ENCODE assay signal across 20 cellular contexts in the genomic region with DNA sequence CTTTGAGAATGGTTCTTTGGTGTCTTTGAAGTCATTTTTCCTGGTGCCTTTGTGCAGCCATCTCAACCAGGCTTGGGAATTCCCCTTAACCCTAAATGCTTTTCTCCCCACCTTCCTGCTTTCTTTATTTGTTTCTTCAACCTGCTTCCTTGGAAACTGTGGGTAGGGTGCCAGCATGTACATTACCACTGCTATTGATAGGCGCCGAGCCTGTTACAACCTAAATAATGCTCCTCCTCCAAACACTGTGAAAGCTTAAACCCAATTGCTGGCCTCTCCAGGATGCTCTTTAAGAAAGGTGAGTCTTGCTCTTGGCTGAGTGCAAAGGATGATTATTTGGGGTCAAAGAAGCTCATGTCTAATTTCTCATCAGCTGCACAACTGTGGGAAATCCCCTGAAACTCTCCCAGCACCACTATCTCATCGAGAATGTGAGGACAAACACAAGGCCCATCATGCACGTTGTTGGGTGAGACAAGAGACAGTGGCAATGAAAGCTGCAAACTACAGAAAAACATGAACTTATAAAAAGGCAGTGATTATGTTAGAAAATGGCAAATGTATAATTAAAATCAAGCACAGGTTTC.
DNase-seq lines count a peak whose midpoint lies in the region; ATAC-seq and TF ChIP-seq lines count a peak whose summit lies in the region.
"Had no signal": no experiment of that assay in that cellular context is flagged by ENCODE, and none has a peak within 500 bp of the region (broad histone marks: within the 10 kb centered on the region; RNA-seq: fewer than 3 reads in every experiment).

No MANE protein-coding gene starts in this region.

- H3K4me3 Mint-ChIP-seq in Calu3 (ENCODE audit: low read depth, unreplicated experiment) = peak overlapping the region; percentile 19
- no peak overlapping the region for H3K4me3 Mint-ChIP-seq in activated naive CD8-positive, alpha-beta T cell treated with anti-CD3 and anti-CD28 coated beads, Interleukin-2, amount 50 U/mL, for 24 hours

- TSS peak; percentile 91 for BruUV-seq in Calu3 (replicated peaks; lab: Mats Ljungman, UMichigan)
- BruUV-seq in PC-9 (replicated peaks; lab: Mats Ljungman, UMichigan) = no TSS peak

- H3K4me1 ChIP-seq in PC-9 (replicated peaks; ENCODE audit: insufficient read depth) (peaks cover 25% of the 10 kb centered on the region), muscle layer of duodenum (ENCODE audit: control insufficient read depth in 1 of 2, insufficient read depth in 2 of 2, low read length in 2 of 2) (peaks cover 0 to 6% of the 10 kb centered on the region in 2 donors)
- H3K4me1 ChIP-seq: BLaER1 treated with 17β-estradiol and CSF1 and Interleukin-3, amounts not matched to agents 10 nM and 100 nM; psoas muscle; testis had no signal

- 0 out of 2 replicates have a peak, but pooled peaks cover 5% of the 10 kb centered on the region for H3K9me3 ChIP-seq in PC-9 (ENCODE audit: insufficient read depth, low read depth)
- no peaks in the 10 kb centered on the region for H3K9me3 ChIP-seq in muscle layer of duodenum (ENCODE audit: control insufficient read depth in 1 of 2, low read length in 2 of 2)
- H3K9me3 ChIP-seq: BLaER1 treated with 17β-estradiol and CSF1 and Interleukin-3, amounts not matched to agents 10 nM and 100 nM; psoas muscle; SK-N-SH; testis had no signal

- H3K36me3 ChIP-seq in PC-9 (ENCODE audit: low read depth) (no peaks in the 10 kb centered on the region), muscle layer of duodenum (ENCODE audit: control insufficient read depth in 1 of 2, insufficient read depth in 2 of 2, low read length in 2 of 2) (no peaks in the 10 kb centered on the region)
- H3K36me3 ChIP-seq: BLaER1 treated with 17β-estradiol and CSF1 and Interleukin-3, amounts not matched to agents 10 nM and 100 nM had no signal

- no peaks in the 10 kb centered on the region for H3K27me3 Mint-ChIP-seq in Calu3 (ENCODE audit: unreplicated experiment)
- no peaks in the 10 kb centered on the region for H3K27me3 Mint-ChIP-seq in activated naive CD8-positive, alpha-beta T cell treated with anti-CD3 and anti-CD28 coated beads, Interleukin-2, amount 50 U/mL, for 24 hours

- H3K36me3 Mint-ChIP-seq in Calu3 (ENCODE audit: insufficient read depth, unreplicated experiment) = peaks cover 50% of the 10 kb centered on the region
- H3K36me3 Mint-ChIP-seq in activated naive CD8-positive, alpha-beta T cell treated with anti-CD3 and anti-CD28 coated beads, Interleukin-2, amount 50 U/mL, for 24 hours (ENCODE audit: low read depth) = no peaks in the 10 kb centered on the region

- H3K27ac ChIP-seq in PC-9 (peak overlapping the region; percentile 63; the same call in 1 of the 2 replicates), muscle layer of duodenum (ENCODE audit: low read length) (peak overlapping the region; percentile 18)
- H3K27ac ChIP-seq: BLaER1 treated with 17β-estradiol and CSF1 and Interleukin-3, amounts not matched to agents 10 nM and 100 nM; psoas muscle; testis had no signal

- TF ChIP-seq CTCF in Calu3 (IDR thresholded peaks at IDR 0.05; ENCODE audit: unreplicated experiment) (no peak), PC-9 (conservative IDR thresholded peaks at IDR 0.05) (no peak)

- peak overlapping the region; percentile 97 for H3K27ac Mint-ChIP-seq in Calu3 (ENCODE audit: unreplicated experiment)
- H3K27ac Mint-ChIP-seq in activated naive CD8-positive, alpha-beta T cell treated with anti-CD3 and anti-CD28 coated beads, Interleukin-2, amount 50 U/mL, for 24 hours = no peak overlapping the region

- ATAC-seq in GM18868 (IDR thresholded peaks at IDR 0.05; ENCODE audit: unreplicated experiment) = peak; percentile 61
- ATAC-seq in GM18858 (IDR thresholded peaks at IDR 0.05; ENCODE audit: unreplicated experiment) = no peak
- ATAC-seq in HG03521 (IDR thresholded peaks at IDR 0.05; ENCODE audit: unreplicated experiment) = no peak
- no peak for ATAC-seq in activated naive CD8-positive, alpha-beta T cell treated with anti-CD3 and anti-CD28 coated beads, Interleukin-2, amount 50 U/mL, for 24 hours
- ATAC-seq: psoas muscle had no signal

- no peaks in the 10 kb centered on the region for H3F3A ChIP-seq in PC-9 (ENCODE audit: insufficient read depth, low read depth)

- H3K27me3 ChIP-seq in PC-9 (ENCODE audit: insufficient read depth, low read depth) (no peaks in the 10 kb centered on the region), muscle layer of duodenum (ENCODE audit: low read depth, low read length) (no peaks in the 10 kb centered on the region)
- H3K27me3 ChIP-seq: BLaER1 treated with 17β-estradiol and CSF1 and Interleukin-3, amounts not matched to agents 10 nM and 100 nM; testis had no signal

- H3K4me3 ChIP-seq in PC-9 (no peak overlapping the region), muscle layer of duodenum (ENCODE audit: low read depth in 1 of 2, low read length in 2 of 2) (no peak overlapping the region)
- H3K4me3 ChIP-seq: BLaER1 treated with 17β-estradiol and CSF1 and Interleukin-3, amounts not matched to agents 10 nM and 100 nM; psoas muscle; testis had no signal

- POLR2A ChIA-PET in PC-9 (lab: Charles Lee; ENCODE audit: unreplicated experiment) = no interaction called here

- H3K9me3 Mint-ChIP-seq in Calu3 (ENCODE audit: low read depth, unreplicated experiment) = no peaks in the 10 kb centered on the region
- H3K9me3 Mint-ChIP-seq in activated naive CD8-positive, alpha-beta T cell treated with anti-CD3 and anti-CD28 coated beads, Interleukin-2, amount 50 U/mL, for 24 hours = no peaks in the 10 kb centered on the region

- no peaks in the 10 kb centered on the region for H3K79me2 ChIP-seq in PC-9 (ENCODE audit: low read depth)

- H2AFZ ChIP-seq in PC-9 = no peak overlapping the region; the same call in 1 of the 2 replicates

- CTCF ChIA-PET in Calu3 (lab: Charles Lee) (interaction anchor here (0.8 to 1.6 kb wide), 3 partner anchors 10 to 285 kb away, joined by 3 to 7 read pairs (median 6); no protein-coding TSS in a partner anchor), PC-9 (lab: Charles Lee) (no interaction called here)

- intact Hi-C loops in Calu3 (cut with micrococcal nuclease; ENCODE audit: unreplicated experiment) = loop anchor here (1.0 to 10.0 kb wide), 7 partner anchors 54 to 446 kb away; a partner anchor contains a TSS
- intact Hi-C loops in PC-9 (cut with micrococcal nuclease; ENCODE audit: unreplicated experiment) = loop anchor here (5.0 kb wide), 2 partner anchors 134 to 336 kb away; no protein-coding TSS in a partner anchor

- no peaks in the 10 kb centered on the region for H4K20me1 ChIP-seq in PC-9 (ENCODE audit: insufficient read depth)
- H4K20me1 ChIP-seq: BLaER1 treated with 17β-estradiol and CSF1 and Interleukin-3, amounts not matched to agents 10 nM and 100 nM had no signal

- H3K4me1 Mint-ChIP-seq in Calu3 (ENCODE audit: low read depth, unreplicated experiment) = peaks cover 70% of the 10 kb centered on the region
- H3K4me1 Mint-ChIP-seq in activated naive CD8-positive, alpha-beta T cell treated with anti-CD3 and anti-CD28 coated beads, Interleukin-2, amount 50 U/mL, for 24 hours = peaks cover 2% of the 10 kb centered on the region

- H3K9me2 ChIP-seq in PC-9 (ENCODE audit: insufficient read depth) = no peaks in the 10 kb centered on the region
- H3K9me2 ChIP-seq: SK-N-SH had no signal

- H3K4me2 ChIP-seq in PC-9 = no peak overlapping the region; the same call in 1 of the 2 replicates
- H3K4me2 ChIP-seq: BLaER1 treated with 17β-estradiol and CSF1 and Interleukin-3, amounts not matched to agents 10 nM and 100 nM; SK-N-SH had no signal

- DNase-seq in Calu3 (peak; percentile 80), PC-9 (peak; percentile 48 to 52), H4 (ENCODE audit: low spot score) (no peak)
- DNase-seq in activated naive CD8-positive, alpha-beta T cell treated with anti-CD3 and anti-CD28 coated beads, Interleukin-2, amount 50 U/mL, for 24 hours = no peak
- DNase-seq: activated CD4-positive, alpha-beta T cell treated with anti-CD3 and anti-CD28 coated beads for 48 hours; activated CD8-positive, alpha-beta memory T cell treated with anti-CD3 and anti-CD28 coated beads, Interleukin-2, amount 50 U/mL, for 48 hours; anterior cingulate cortex; DMS 273 treated with DMSO at 0.1 percent for 48 hours; GF-D8; mesendoderm; NCI-H146; psoas muscle; SK-N-SH; stimulated activated CD8-positive, alpha-beta memory T cell treated with anti-CD3 and anti-CD28 coated beads, Interleukin-4, amount 100 ng/mL, for 48 hours; testis had no signal

Comparison
In these comparisons a context has a peak if more than half of its experiments do, and no peak if none do; other contexts are left out.
1. DNase-seq: peak in Calu3 (single experiment) and PC-9 (2 of 2); none in H4 (single experiment) and activated naive CD8-positive, alpha-beta T cell treated with anti-CD3 and anti-CD28 coated beads, Interleukin-2, amount 50 U/mL, for 24 hours (single experiment).